In genomic region chr7:151012921-151013347, GRCh38 we compare ENCODE assay signal across 8 cellular contexts. TPM values are rescaled to one million over a fixed set of nuclear protein-coding genes. Genes with fewer than 3 reads are reported as not detected.
DNase-seq lines count a peak whose midpoint lies in the region; ATAC-seq lines count a peak whose summit lies in the region.

No MANE protein-coding gene starts in this region.

- peak; percentile 16 to 18 for ATAC-seq in naive B cell (ENCODE audit: low read depth in 2 of 2)
- no peak for ATAC-seq in GM21381 (IDR thresholded peaks at IDR 0.05; ENCODE audit: unreplicated experiment)
- no peak for ATAC-seq in HG02763 (IDR thresholded peaks at IDR 0.05; ENCODE audit: unreplicated experiment)

- DNase-seq in SIG-M5 treated with dmso at 0.1 percent for 504 hours (lab: John Stamatoyannopoulos, UW; ENCODE audit: unreplicated experiment) (peak; percentile 39), SIG-M5 (lab: John Stamatoyannopoulos, UW) (no peak), NCI-H69 (lab: John Stamatoyannopoulos, UW) (peak; percentile 30), dermis blood vessel endothelial cell (peak; percentile 39), naive B cell (peak; percentile 25), anterior cingulate cortex (lab: John Stamatoyannopoulos, UW) (no peak)

- peak overlapping the region in 7 of 8 donors; percentile 53 to 96 (median 81) for H3K4me3 Mint-ChIP-seq in naive B cell

- H3K36me3 Mint-ChIP-seq in naive B cell: no peaks in the 10 kb centered on the region

- peaks cover 2 to 69% (median 31%) of the 10 kb centered on the region in 3 donors for H3K27me3 Mint-ChIP-seq in naive B cell

- H3K27ac Mint-ChIP-seq in naive B cell: peak overlapping the region; percentile 93 to 98 (median 96)

- H3K9me3 Mint-ChIP-seq in naive B cell: no peaks in the 10 kb centered on the region

- H3K4me1 Mint-ChIP-seq in naive B cell: peaks cover 42 to 54% (median 45%) of the 10 kb centered on the region in 3 donors

RNA-seq across cellular contexts. Expression of gene ATG9B, which starts 11.4 kb away (rescaled TPM):
- total RNA-seq in dermis blood vessel endothelial cell: 0.28 TPM in 1 of 2 replicates, not detected in the other
- 10 to 100 TPM in 2 of 6 donors, 1 to 10 TPM in 4; 7.6 to 14.3 (median 9.6) TPM for polyA plus RNA-seq in naive B cell (ENCODE audit: low read depth in 6 of 6)

RNA-seq across cellular contexts. Expression of gene ABCB8, which starts 15.3 kb away (rescaled TPM):
- 20.4 and 38.2 TPM in 2 replicates for total RNA-seq in dermis blood vessel endothelial cell
- 10 to 100 TPM; 18.4 to 32.4 (median 23.4) TPM for polyA plus RNA-seq in naive B cell (ENCODE audit: low read depth in 6 of 6)

RNA-seq across cellular contexts. Expression of gene NOS3, which starts 22.1 kb away (rescaled TPM):
- total RNA-seq in dermis blood vessel endothelial cell: 33.4 and 103 TPM in 2 replicates
- polyA plus RNA-seq in naive B cell (ENCODE audit: low read depth in 6 of 6): 1 to 10 TPM in 4 of 6 donors, under 1 TPM in 2; 0.29 to 2.8 (median 1.3) TPM

RNA-seq across cellular contexts. Expression of gene KCNH2, which starts 34.8 kb away (rescaled TPM):
- under 0.01 TPM in 1 of 2 replicates, not detected in the other for total RNA-seq in dermis blood vessel endothelial cell
- polyA plus RNA-seq in naive B cell (ENCODE audit: low read depth in 6 of 6): under 1 TPM in 3 of 6 donors, not detected in 3; 0.17 to 0.29 (median 0.29) TPM

RNA-seq across cellular contexts. Expression of gene ASIC3, which starts 35.4 kb away (rescaled TPM):
- 0.42 TPM in 1 of 2 replicates, not detected in the other for total RNA-seq in dermis blood vessel endothelial cell
- polyA plus RNA-seq in naive B cell (ENCODE audit: low read depth in 6 of 6): not detected

Comparison
In these comparisons a context has a peak if more than half of its experiments do, and no peak if none do; other contexts are left out.
1. DNase-seq: peak in SIG-M5 treated with dmso at 0.1 percent for 504 hours (single experiment), NCI-H69 (single experiment), dermis blood vessel endothelial cell (single experiment) and naive B cell (single experiment); none in SIG-M5 (single experiment) and anterior cingulate cortex (0 of 58).
2. ATAC-seq: peak in naive B cell (2 of 2); none in GM21381 (single experiment) and HG02763 (single experiment).